Comparison of ENCODE assay signal across 20 cellular contexts in genomic region chr6:3484946-3485345, GRCh38. TPM values are rescaled to one million over a fixed set of nuclear protein-coding genes. Genes with fewer than 3 reads are reported as not detected.
DNase-seq lines count a peak whose midpoint lies in the region; ATAC-seq lines count a peak whose summit lies in the region.
"Had no signal": no experiment of that assay in that cellular context is flagged by ENCODE, and none has a peak within 500 bp of the region (broad histone marks: within the 10 kb centered on the region; RNA-seq: fewer than 3 reads in every experiment).

No MANE protein-coding gene starts in this region.

- H3K36me3 ChIP-seq in HAP-1 (replicated peaks) = no peaks in the 10 kb centered on the region
- H3K36me3 ChIP-seq: BE2C; BLaER1 treated with 17β-estradiol and CSF1 and Interleukin-3, amounts not matched to agents 10 nM and 100 nM had no signal

- no peak overlapping the region for H3K4me3 ChIP-seq in HAP-1
- H3K4me3 ChIP-seq: BLaER1 treated with 17β-estradiol and CSF1 and Interleukin-3, amounts not matched to agents 10 nM and 100 nM; GM12878; GM23338 had no signal

- peaks cover 3% of the 10 kb centered on the region for H3K9me3 Mint-ChIP-seq in activated naive CD4-positive, alpha-beta T cell treated with anti-CD3 and anti-CD28 coated beads, Interleukin-2, amount 10 ng/mL, durations not matched to agents 7 days and 5 days

- H3K4me3 Mint-ChIP-seq in activated naive CD4-positive, alpha-beta T cell treated with anti-CD3 and anti-CD28 coated beads, Interleukin-2, amount 10 ng/mL, durations not matched to agents 7 days and 5 days = no peak overlapping the region
- H3K4me3 Mint-ChIP-seq: CD14-positive monocyte; CD4-positive, alpha-beta T cell; CD8-positive, alpha-beta memory T cell; GM23338; H9 had no signal

- no peak overlapping the region for H3K27ac Mint-ChIP-seq in activated naive CD4-positive, alpha-beta T cell treated with anti-CD3 and anti-CD28 coated beads, Interleukin-2, amount 10 ng/mL, durations not matched to agents 7 days and 5 days
- H3K27ac Mint-ChIP-seq: CD14-positive monocyte; CD4-positive, alpha-beta T cell; CD8-positive, alpha-beta memory T cell; GM23338; H9 had no signal

- peak overlapping the region; percentile 19 for H3K27ac ChIP-seq in substantia nigra (ENCODE audit: low read depth, low read length, poor library complexity, severe bottlenecking)
- H3K27ac ChIP-seq: 22Rv1; BLaER1 treated with 17β-estradiol and CSF1 and Interleukin-3, amounts not matched to agents 10 nM and 100 nM had no signal

- intact Hi-C loops in head of caudate nucleus (cut with DNase I) = no loop called here

- no peaks in the 10 kb centered on the region for H3K27me3 ChIP-seq in HAP-1 (ENCODE audit: low read depth)
- H3K27me3 ChIP-seq: BLaER1 treated with 17β-estradiol and CSF1 and Interleukin-3, amounts not matched to agents 10 nM and 100 nM had no signal

- peaks cover 2% of the 10 kb centered on the region for H3K4me1 Mint-ChIP-seq in activated naive CD4-positive, alpha-beta T cell treated with anti-CD3 and anti-CD28 coated beads, Interleukin-2, amount 10 ng/mL, durations not matched to agents 7 days and 5 days
- H3K4me1 Mint-ChIP-seq: CD14-positive monocyte; CD8-positive, alpha-beta memory T cell had no signal

- H3K9me3 ChIP-seq in HAP-1 = peaks cover 3% of the 10 kb centered on the region
- H3K9me3 ChIP-seq: BE2C had no signal

- peaks cover 9% of the 10 kb centered on the region for H3K4me1 ChIP-seq in HAP-1
- H3K4me1 ChIP-seq: BE2C had no signal

- no peak for ATAC-seq in GM21528 (IDR thresholded peaks at IDR 0.05; ENCODE audit: low FRiP score, unreplicated experiment)
- ATAC-seq: GM12878, GM23338 had no signal

- no peaks in the 10 kb centered on the region for H3K36me3 Mint-ChIP-seq in activated naive CD4-positive, alpha-beta T cell treated with anti-CD3 and anti-CD28 coated beads, Interleukin-2, amount 10 ng/mL, durations not matched to agents 7 days and 5 days
- H3K36me3 Mint-ChIP-seq: CD14-positive monocyte had no signal

- peak; percentile 41 for DNase-seq in Ammon's horn (ENCODE audit: low spot score)
- peak in 27 of 42 donors; percentile 13 to 74 (median 42) for DNase-seq in head of caudate nucleus
- DNase-seq in occipital lobe (lab: John Stamatoyannopoulos, UW) = peak; percentile 4
- peak in 25 of 49 donors; percentile 10 to 63 (median 31) for DNase-seq in substantia nigra (lab: John Stamatoyannopoulos, UW)
- DNase-seq in hepatic stellate cell (ENCODE audit: low spot score) = no peak
- no peak for DNase-seq in activated naive CD4-positive, alpha-beta T cell treated with anti-CD3 and anti-CD28 coated beads, Interleukin-2, amount 10 ng/mL, durations not matched to agents 7 days and 5 days
- no peak for DNase-seq in HAP-1 (ENCODE audit: low spot score in 2 of 2)
- DNase-seq: BE2C; CD4-positive, alpha-beta T cell; CD8-positive, alpha-beta memory T cell; DMS 273 treated with DMSO at 0.1 percent for 48 hours; DMS79; GDM1; H9 had no signal

- in situ Hi-C loops in HAP-1 (cut with MboI; ENCODE audit: low sequenced_read_pairs) = no loop called here

- peaks cover 23% of the 10 kb centered on the region for H3K27me3 Mint-ChIP-seq in activated naive CD4-positive, alpha-beta T cell treated with anti-CD3 and anti-CD28 coated beads, Interleukin-2, amount 10 ng/mL, durations not matched to agents 7 days and 5 days

- CTCF ChIA-PET in activated naive CD4-positive, alpha-beta T cell treated with anti-CD3 and anti-CD28 coated beads, Interleukin-2, amount 10 ng/mL, durations not matched to agents 7 days and 5 days (lab: Charles Lee) = no interaction called here

RNA-seq across cellular contexts. Expression of gene SLC22A23, which starts 28.1 kb away (rescaled TPM):
- 44.3 TPM for total RNA-seq in occipital lobe

Comparison
In these comparisons a context has a peak if more than half of its experiments do, and no peak if none do; other contexts are left out.
1. DNase-seq: peak in Ammon's horn (single experiment), head of caudate nucleus (27 of 42), occipital lobe (single experiment) and substantia nigra (25 of 49); none in hepatic stellate cell (single experiment), activated naive CD4-positive, alpha-beta T cell treated with anti-CD3 and anti-CD28 coated beads, Interleukin-2, amount 10 ng/mL, durations not matched to agents 7 days and 5 days (single experiment) and HAP-1 (0 of 2).